8 cellular contexts compared by ENCODE assay signal in genomic region chr6:29631860-29632731, GRCh38. TPM values are rescaled to one million over a fixed set of nuclear protein-coding genes. Genes with fewer than 3 reads are reported as not detected.
DNase-seq lines count a peak whose midpoint lies in the region; ATAC-seq and TF ChIP-seq lines count a peak whose summit lies in the region.

No MANE protein-coding gene starts in this region.

- DNase-seq in BE2C (peak; percentile 71), NCI-H1436 treated with DMSO at 0.1 percent for 48 hours (lab: John Stamatoyannopoulos, UW) (peak; percentile 12), right lobe of liver (peak in 2 of 3 donors; percentile 59 to 64), NCI-H2107 (lab: John Stamatoyannopoulos, UW) (no peak)
- DNase-seq in activated CD4-positive, alpha-beta T cell treated with anti-CD3 and anti-CD28 coated beads, Interleukin-2, amount 10 ng/mL, durations not matched to agents 24 days and 14 days = peak; percentile 89
- peak in 2 of 3 donors; percentile 22 to 26 for DNase-seq in stimulated activated CD4-positive, alpha-beta T cell treated with anti-CD3 and anti-CD28 coated beads, TNF-alpha, amount 100 ng/mL, for 48 hours (ENCODE audit: low read depth in 3 of 3)

- H3K36me3 Mint-ChIP-seq in activated CD4-positive, alpha-beta T cell treated with anti-CD3 and anti-CD28 coated beads, Interleukin-2, amount 10 ng/mL, durations not matched to agents 24 days and 14 days (ENCODE audit: low read depth) = peaks cover 8% of the 10 kb centered on the region

- WGBS in right lobe of liver (ENCODE audit: insufficient coverage, low coverage, low lambda C conversion rate, missing lambda C conversion rate) = 7% methylated on average over 24 of the region's 53 CpGs

- peaks cover 38% of the 10 kb centered on the region for H3K27me3 Mint-ChIP-seq in activated CD4-positive, alpha-beta T cell treated with anti-CD3 and anti-CD28 coated beads, Interleukin-2, amount 10 ng/mL, durations not matched to agents 24 days and 14 days

- H3K9me3 ChIP-seq in BE2C (no peaks in the 10 kb centered on the region), duodenal mucosa (ENCODE audit: control insufficient read depth in 1 of 2, low read length in 2 of 2) (no peaks in the 10 kb centered on the region), right lobe of liver (no peaks in the 10 kb centered on the region)

- H3K9ac ChIP-seq in duodenal mucosa (ENCODE audit: low read depth in 1 of 2, low read length in 2 of 2) = peak overlapping the region; percentile 36 to 47

- ATAC-seq in GM21528 (IDR thresholded peaks at IDR 0.05; ENCODE audit: low FRiP score, unreplicated experiment) = peak; percentile 48
- peak; percentile 20 to 50 (median 24) for ATAC-seq in right lobe of liver

- H3K27ac ChIP-seq in duodenal mucosa (ENCODE audit: low read depth, low read length) = no peak overlapping the region
- no peak overlapping the region for H3K27ac ChIP-seq in right lobe of liver

- H3K27me3 ChIP-seq in BE2C (no peaks in the 10 kb centered on the region; the same call in 1 of the 2 replicates), duodenal mucosa (ENCODE audit: control insufficient read depth in 1 of 2, insufficient read depth in 2 of 2, low read length in 2 of 2) (peaks cover 29 to 42% of the 10 kb centered on the region in 2 donors), right lobe of liver (peaks cover 0 to 18% of the 10 kb centered on the region in 2 donors)

- TF ChIP-seq CTCF in BE2C (IDR thresholded peaks at IDR 0.05; ENCODE audit: low read depth, low read length) (no peak), right lobe of liver (IDR thresholded peaks at IDR 0.05) (no peak)

- H3K4me1 Mint-ChIP-seq in activated CD4-positive, alpha-beta T cell treated with anti-CD3 and anti-CD28 coated beads, Interleukin-2, amount 10 ng/mL, durations not matched to agents 24 days and 14 days = peaks cover 43% of the 10 kb centered on the region

- H3K36me3 ChIP-seq in BE2C = no peaks in the 10 kb centered on the region
- no peaks in the 10 kb centered on the region for H3K36me3 ChIP-seq in duodenal mucosa (ENCODE audit: control insufficient read depth in 1 of 2, insufficient read depth in 2 of 2, low read length in 2 of 2)
- H3K36me3 ChIP-seq in right lobe of liver = no peaks in the 10 kb centered on the region

- H3K4me3 ChIP-seq in BE2C (ENCODE audit: low read depth, low read length) = peak overlapping the region; percentile 70
- peak overlapping the region; percentile 70 to 71 for H3K4me3 ChIP-seq in duodenal mucosa (ENCODE audit: low read depth in 1 of 2, low read length in 2 of 2)
- H3K4me3 ChIP-seq in right lobe of liver = peak overlapping the region; percentile 36 to 49 (median 36)

- peaks cover 3% of the 10 kb centered on the region; the same call in 1 of the 2 replicates for H3K4me1 ChIP-seq in BE2C
- peaks cover 11 to 19% of the 10 kb centered on the region in 2 donors for H3K4me1 ChIP-seq in duodenal mucosa (ENCODE audit: control insufficient read depth in 1 of 2, insufficient read depth in 2 of 2, low read length in 2 of 2)
- no peaks in the 10 kb centered on the region for H3K4me1 ChIP-seq in right lobe of liver

- no peaks in the 10 kb centered on the region for H3K9me3 Mint-ChIP-seq in activated CD4-positive, alpha-beta T cell treated with anti-CD3 and anti-CD28 coated beads, Interleukin-2, amount 10 ng/mL, durations not matched to agents 24 days and 14 days

- intact Hi-C loops in activated CD4-positive, alpha-beta T cell treated with anti-CD3 and anti-CD28 coated beads, Interleukin-2, amount 10 ng/mL, durations not matched to agents 24 days and 14 days (cut with micrococcal nuclease) = no loop called here
- intact Hi-C loops in right lobe of liver (cut with DNase I) = no loop called here

- no peak for TF ChIP-seq POLR2A in right lobe of liver (IDR thresholded peaks at IDR 0.05)

- peak overlapping the region; percentile 94 for H3K4me3 Mint-ChIP-seq in activated CD4-positive, alpha-beta T cell treated with anti-CD3 and anti-CD28 coated beads, Interleukin-2, amount 10 ng/mL, durations not matched to agents 24 days and 14 days

- peak overlapping the region; percentile 68 for H3K27ac Mint-ChIP-seq in activated CD4-positive, alpha-beta T cell treated with anti-CD3 and anti-CD28 coated beads, Interleukin-2, amount 10 ng/mL, durations not matched to agents 24 days and 14 days

RNA-seq across cellular contexts. Expression of gene GABBR1, which starts 0.9 kb away (rescaled TPM):
- polyA plus RNA-seq in BE2C (2012; ENCODE audit: insufficient read depth, insufficient read length, low read depth) = 13.5 TPM
- total RNA-seq in activated CD4-positive, alpha-beta T cell treated with anti-CD3 and anti-CD28 coated beads, Interleukin-2, amount 10 ng/mL, durations not matched to agents 24 days and 14 days = 20.4 and 24.0 TPM in 2 replicates
- 1 to 10 TPM; 2.4 to 5.6 (median 4.9) TPM for total RNA-seq in right lobe of liver

RNA-seq across cellular contexts. Expression of gene MOG, which starts 24.8 kb away (rescaled TPM):
- not detected for polyA plus RNA-seq in BE2C (2012; ENCODE audit: insufficient read depth, insufficient read length, low read depth)
- not detected in 2 replicates for total RNA-seq in activated CD4-positive, alpha-beta T cell treated with anti-CD3 and anti-CD28 coated beads, Interleukin-2, amount 10 ng/mL, durations not matched to agents 24 days and 14 days
- not detected for total RNA-seq in right lobe of liver

RNA-seq across cellular contexts. Expression of gene OR2H2, which starts 47.2 kb away (rescaled TPM):
- not detected for polyA plus RNA-seq in BE2C (2012; ENCODE audit: insufficient read depth, insufficient read length, low read depth)
- not detected in 2 replicates for total RNA-seq in activated CD4-positive, alpha-beta T cell treated with anti-CD3 and anti-CD28 coated beads, Interleukin-2, amount 10 ng/mL, durations not matched to agents 24 days and 14 days
- total RNA-seq in right lobe of liver = not detected

RNA-seq across cellular contexts. Expression of gene ZFP57, which starts 48.9 kb away (rescaled TPM):
- polyA plus RNA-seq in BE2C (2012; ENCODE audit: insufficient read depth, insufficient read length, low read depth) = not detected
- total RNA-seq in activated CD4-positive, alpha-beta T cell treated with anti-CD3 and anti-CD28 coated beads, Interleukin-2, amount 10 ng/mL, durations not matched to agents 24 days and 14 days = 2.0 and 2.7 TPM in 2 replicates
- total RNA-seq in right lobe of liver = under 1 TPM in 2 of 6 experiments, not detected in 4; 0.11 to 0.31 TPM
